8 cellular contexts compared by ENCODE assay signal in the genomic region with DNA sequence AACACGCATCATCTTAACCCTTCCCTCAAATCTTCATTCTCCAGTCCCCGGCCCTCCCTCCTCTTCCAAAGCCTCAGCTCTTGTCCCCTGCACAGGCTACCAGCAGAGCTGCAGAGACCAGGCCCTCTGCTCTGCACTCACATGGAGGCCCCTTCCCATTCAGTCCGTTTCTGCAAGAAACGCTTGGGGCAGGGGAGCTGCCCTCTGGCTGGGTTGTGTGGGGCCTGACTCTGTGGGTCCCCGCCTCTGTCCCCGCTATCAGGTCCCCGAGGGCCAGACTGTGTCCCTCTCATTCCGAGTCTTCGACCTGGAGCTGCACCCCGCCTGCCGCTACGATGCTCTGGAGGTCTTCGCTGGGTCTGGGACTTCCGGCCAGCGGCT. TPM values are rescaled to one million over a fixed set of nuclear protein-coding genes. Genes with fewer than 3 reads are reported as not detected.
DNase-seq lines count a peak whose midpoint lies in the region; ATAC-seq lines count a peak whose summit lies in the region.

No MANE protein-coding gene starts in this region.

- 4 to 7% methylated on average over 15 of the region's 15 CpGs for WGBS in ectodermal cell, 2 experiments

- H3K36me3 ChIP-seq in ectodermal cell (ENCODE audit: control insufficient read depth, insufficient read depth, low read length) (no peaks in the 10 kb centered on the region), neuron (ENCODE audit: insufficient read depth, low read length) (no peaks in the 10 kb centered on the region)

- H3K27ac ChIP-seq in ectodermal cell (ENCODE audit: insufficient read depth, low read depth, low read length, poor library complexity, severe bottlenecking) = peak overlapping the region; percentile 79

- DNase-seq in NCI-H69 (lab: John Stamatoyannopoulos, UW) (peak; percentile 49), iPS-NIHi11 (ENCODE audit: low spot score) (no peak)
- no peak for DNase-seq in stimulated activated CD4-positive, alpha-beta T cell treated with anti-CD3 and anti-CD28 coated beads, Interleukin-2, amount 100 ng/mL, for 24 hours

- ATAC-seq in GM19023 (IDR thresholded peaks at IDR 0.05; ENCODE audit: unreplicated experiment) (peak; percentile 24), HG02970 (IDR thresholded peaks at IDR 0.05; ENCODE audit: low FRiP score, unreplicated experiment) (no peak), GM18519 (IDR thresholded peaks at IDR 0.05; ENCODE audit: low FRiP score, unreplicated experiment) (no peak)

- H3K9me3 ChIP-seq in ectodermal cell (ENCODE audit: control insufficient read depth, low read length) = no peaks in the 10 kb centered on the region
- H3K9me3 ChIP-seq in neuron (ENCODE audit: low read length) = no peaks in the 10 kb centered on the region

- peaks cover 26% of the 10 kb centered on the region for H3K27me3 ChIP-seq in ectodermal cell (ENCODE audit: control insufficient read depth, insufficient read depth, low read length, poor library complexity, severe bottlenecking)
- H3K27me3 ChIP-seq in neuron (ENCODE audit: insufficient read depth, low read length) = no peaks in the 10 kb centered on the region

- H2AFZ ChIP-seq in neuron (ENCODE audit: low read depth, low read length) = no peak overlapping the region

- H3K4me1 ChIP-seq in ectodermal cell (ENCODE audit: control insufficient read depth, insufficient read depth, low read length) = peaks cover 47% of the 10 kb centered on the region
- peaks cover 33% of the 10 kb centered on the region for H3K4me1 ChIP-seq in neuron (ENCODE audit: insufficient read depth, low read length)

- H3K4me3 ChIP-seq in ectodermal cell (ENCODE audit: insufficient read depth, low read depth, low read length) (peak overlapping the region; percentile 59), neuron (ENCODE audit: low read length) (peak overlapping the region; percentile 33)

RNA-seq across cellular contexts. Expression of a gene that starts 1.5 kb away (rescaled TPM):
- polyA plus RNA-seq in ectodermal cell (2013, experiment 1 of 4) = 46.3 TPM
- polyA plus RNA-seq in ectodermal cell (2013, experiment 2 of 4) = 35.8 TPM
- 36.4 TPM for polyA plus RNA-seq in ectodermal cell (2013, experiment 3 of 4)
- polyA plus RNA-seq in ectodermal cell (2013, experiment 4 of 4) = 46.4 TPM

RNA-seq across cellular contexts. Expression of a gene that starts 8.7 kb away (rescaled TPM):
- polyA plus RNA-seq in ectodermal cell (2013, experiment 1 of 4) = 27.2 TPM
- 24.4 TPM for polyA plus RNA-seq in ectodermal cell (2013, experiment 2 of 4)
- 28.9 TPM for polyA plus RNA-seq in ectodermal cell (2013, experiment 3 of 4)
- 29.5 TPM for polyA plus RNA-seq in ectodermal cell (2013, experiment 4 of 4)

RNA-seq across cellular contexts. Expression of a gene that starts 17.6 kb away (rescaled TPM):
- polyA plus RNA-seq in ectodermal cell (2013, experiment 1 of 4) = 2.2 TPM
- 1.5 TPM for polyA plus RNA-seq in ectodermal cell (2013, experiment 2 of 4)
- 1.3 TPM for polyA plus RNA-seq in ectodermal cell (2013, experiment 3 of 4)
- 1.3 TPM for polyA plus RNA-seq in ectodermal cell (2013, experiment 4 of 4)

RNA-seq across cellular contexts. Expression of a gene that starts 17.8 kb away (rescaled TPM):
- 44.7 TPM for polyA plus RNA-seq in ectodermal cell (2013, experiment 1 of 4)
- 42.4 TPM for polyA plus RNA-seq in ectodermal cell (2013, experiment 2 of 4)
- 34.5 TPM for polyA plus RNA-seq in ectodermal cell (2013, experiment 3 of 4)
- 37.7 TPM for polyA plus RNA-seq in ectodermal cell (2013, experiment 4 of 4)

RNA-seq across cellular contexts. Expression of a gene that starts 30.0 kb away (rescaled TPM):
- polyA plus RNA-seq in ectodermal cell (2013, experiment 1 of 4) = 2.5 TPM
- 2.1 TPM for polyA plus RNA-seq in ectodermal cell (2013, experiment 2 of 4)
- polyA plus RNA-seq in ectodermal cell (2013, experiment 3 of 4) = 1.6 TPM
- polyA plus RNA-seq in ectodermal cell (2013, experiment 4 of 4) = 3.2 TPM
